8 cellular contexts compared by ENCODE assay signal in genomic region chr17:66508896-66509843, GRCh38.
DNase-seq lines count a peak whose midpoint lies in the region; ATAC-seq and TF ChIP-seq lines count a peak whose summit lies in the region.

No MANE protein-coding gene starts in this region.

- H2AK5ac ChIP-seq in neuronal stem cell (ENCODE audit: low read depth, low read length), result no peak overlapping the region

- H4K91ac ChIP-seq in neuronal stem cell (ENCODE audit: low read depth, low read length, poor library complexity), result no peak overlapping the region

- H3K27me3 ChIP-seq in Panc1 (ENCODE audit: control insufficient read depth, insufficient read depth, low read length) (no peaks in the 10 kb centered on the region), body of pancreas (no peaks in the 10 kb centered on the region), spleen (replicated peaks in 1 of 7) (no peaks in the 10 kb centered on the region), neuronal stem cell (ENCODE audit: control insufficient read depth in 3 of 3, insufficient read depth in 3 of 3, low read depth in 1 of 3, low read length in 3 of 3) (no peaks in the 10 kb centered on the region)

- H3K9ac ChIP-seq in neuronal stem cell (ENCODE audit: low read depth, low read length, poor library complexity), result no peak overlapping the region

- ATAC-seq in Panc1 (peak; percentile 80), body of pancreas (peak; percentile 66), GM19455 (IDR thresholded peaks at IDR 0.05; ENCODE audit: unreplicated experiment) (no peak)

- no peaks in the 10 kb centered on the region for H3K9me3 Mint-ChIP-seq in osteocyte (ENCODE audit: unreplicated experiment)

- no peak overlapping the region for H3K4me3 Mint-ChIP-seq in osteocyte (ENCODE audit: unreplicated experiment)

- H2BK5ac ChIP-seq in neuronal stem cell (ENCODE audit: low read length), result no peak overlapping the region

- no peak overlapping the region for H3K4ac ChIP-seq in neuronal stem cell (ENCODE audit: low read length)

- peaks cover 42% of the 10 kb centered on the region for H3K4me1 Mint-ChIP-seq in osteocyte (ENCODE audit: unreplicated experiment)

- H3K36me3 ChIP-seq in Panc1 (ENCODE audit: control insufficient read depth, insufficient read depth, low read length) (no peaks in the 10 kb centered on the region), body of pancreas (replicated peaks in 1 of 2; ENCODE audit: insufficient read depth in 1 of 2, low read depth in 2 of 2) (no peaks in the 10 kb centered on the region), spleen (no peaks in the 10 kb centered on the region), neuronal stem cell (replicated peaks in 1 of 2; ENCODE audit: control insufficient read depth in 2 of 2, insufficient read depth in 2 of 2, low read length in 2 of 2) (no peaks in the 10 kb centered on the region)

- intact Hi-C loops in Panc1 (cut with micrococcal nuclease; ENCODE audit: unreplicated experiment), result no loop called here
- intact Hi-C loops in body of pancreas (cut with DNase I), result no loop called here
- intact Hi-C loops in spleen (cut with DNase I; ENCODE audit: low total_unique reads), result no loop called here

- CTCF ChIA-PET in Panc1 (lab: Charles Lee), result interaction anchor here (0.7 kb wide), 1 partner anchor 50 kb away, joined by 3 read pairs; no protein-coding TSS in a partner anchor

- POLR2A ChIA-PET in Panc1 (lab: Charles Lee), result no interaction called here

- DNase-seq in DMS53 treated with DMSO at 0.1 percent for 48 hours (lab: John Stamatoyannopoulos, UW; ENCODE audit: unreplicated experiment) (peak; percentile 14), Panc1 (ENCODE audit: low read depth, low spot score) (peak; percentile 60), body of pancreas (peak; percentile 43 to 77 (median 73)), osteocyte (ENCODE audit: extremely low spot score, unreplicated experiment) (no peak), NCI-H1048 (lab: John Stamatoyannopoulos, UW) (no peak), spleen (no peak), neuronal stem cell (ENCODE audit: low spot score) (no peak)

- peak overlapping the region; percentile 83 for H3K27ac ChIP-seq in Panc1 (ENCODE audit: low read length)
- H3K27ac ChIP-seq in body of pancreas, result peak overlapping the region in 2 of 4 donors; percentile 17 to 34
- H3K27ac ChIP-seq in spleen, result no peak overlapping the region
- H3K27ac ChIP-seq in neuronal stem cell (replicated peaks; ENCODE audit: low read length), result no peak overlapping the region

- WGBS in body of pancreas, 2 donors, result 37 to 48% methylated on average over 8 of the region's 8 CpGs
- 71 to 82% (median 74%) methylated on average over 8 of the region's 8 CpGs for WGBS in spleen, 5 donors
- WGBS in neuronal stem cell (ENCODE audit: extremely low coverage in 2 of 2, insufficient read length in 2 of 2, insufficient replicate concordance in 1 of 2), 2 donors, result no CpG with 5 or more reads among the region's 8 CpGs

- H2BK120ac ChIP-seq in neuronal stem cell (ENCODE audit: low read depth, low read length), result no peak overlapping the region

- in situ Hi-C loops in Panc1 (cut with HindIII; ENCODE audit: low pct_unique_long_range_greater_than_20kb, low sequenced_read_pairs), result no loop called here

- H3K27me3 Mint-ChIP-seq in osteocyte (ENCODE audit: unreplicated experiment), result no peaks in the 10 kb centered on the region

- no peak overlapping the region for H3K14ac ChIP-seq in neuronal stem cell (ENCODE audit: low read length)

- H3K18ac ChIP-seq in neuronal stem cell (ENCODE audit: low read length), result no peak overlapping the region

- H3K4me3 ChIP-seq in Panc1 (ENCODE audit: low read depth in 2 of 2, low read length in 2 of 2), result peak overlapping the region in 1 of 2 experiments; percentile 25; a peak in 1 of 4 replicates
- no peak overlapping the region for H3K4me3 ChIP-seq in body of pancreas
- no peak overlapping the region for H3K4me3 ChIP-seq in spleen
- H3K4me3 ChIP-seq in neuronal stem cell (ENCODE audit: low read length in 2 of 2), result no peak overlapping the region

- no peak for TF ChIP-seq CTCF in Panc1 (IDR thresholded peaks at IDR 0.05)
- no peak for TF ChIP-seq CTCF in body of pancreas (IDR thresholded peaks at IDR 0.05)
- TF ChIP-seq CTCF in osteocyte (IDR thresholded peaks at IDR 0.05), result no peak
- TF ChIP-seq CTCF in spleen (IDR thresholded peaks at IDR 0.05 in 8 of 11, conservative IDR thresholded peaks at IDR 0.05 in 3 of 11), result no peak

- H2BK12ac ChIP-seq in neuronal stem cell (ENCODE audit: low read length), result no peak overlapping the region

- TF ChIP-seq POLR2A in body of pancreas (IDR thresholded peaks at IDR 0.05), result no peak
- no peak for TF ChIP-seq POLR2A in spleen (IDR thresholded peaks at IDR 0.05)

- H2AFZ ChIP-seq in neuronal stem cell (ENCODE audit: low read length), result no peak overlapping the region

- H3K4me1 ChIP-seq in Panc1 (ENCODE audit: control insufficient read depth, insufficient read depth, low read length) (peaks cover 41% of the 10 kb centered on the region), body of pancreas (peaks cover 26% of the 10 kb centered on the region), spleen (peaks cover 0 to 18% (median 8%) of the 10 kb centered on the region in 6 donors), neuronal stem cell (ENCODE audit: control insufficient read depth in 2 of 2, insufficient read depth in 1 of 2, low read depth in 1 of 2, low read length in 2 of 2) (no peaks in the 10 kb centered on the region)

- H3K4me2 ChIP-seq in neuronal stem cell (ENCODE audit: insufficient read depth, low read length, poor library complexity, severe bottlenecking), result no peak overlapping the region

- no peaks in the 10 kb centered on the region for H3K79me1 ChIP-seq in neuronal stem cell (ENCODE audit: low read depth, low read length)

- no TSS peak for BruUV-seq in Panc1 (replicated peaks; lab: Mats Ljungman, UMichigan)

- H3K9me3 ChIP-seq in Panc1 (ENCODE audit: control insufficient read depth, insufficient read depth, low read depth, low read length), result no peaks in the 10 kb centered on the region
- H3K9me3 ChIP-seq in body of pancreas, result no peaks in the 10 kb centered on the region
- no peaks in the 10 kb centered on the region for H3K9me3 ChIP-seq in spleen
- H3K9me3 ChIP-seq in neuronal stem cell (replicated peaks in 1 of 2; ENCODE audit: control insufficient read depth in 2 of 2, insufficient read depth in 1 of 2, low read depth in 1 of 2, low read length in 2 of 2), result no peaks in the 10 kb centered on the region

- H3K36me3 Mint-ChIP-seq in osteocyte (ENCODE audit: unreplicated experiment), result no peaks in the 10 kb centered on the region

- H4K8ac ChIP-seq in neuronal stem cell (ENCODE audit: low read depth, low read length), result no peak overlapping the region

- no peak overlapping the region for H3K23ac ChIP-seq in neuronal stem cell (ENCODE audit: low read depth, low read length, poor library complexity)

- peak overlapping the region; percentile 92 for H3K27ac Mint-ChIP-seq in osteocyte (ENCODE audit: unreplicated experiment)

- no peak overlapping the region for H2BK15ac ChIP-seq in neuronal stem cell (ENCODE audit: low read length)

Comparison
In these comparisons a context has a peak if more than half of its experiments do, and no peak if none do; other contexts are left out.
1. DNase-seq: peak in DMS53 treated with DMSO at 0.1 percent for 48 hours (single experiment), Panc1 (single experiment) and body of pancreas (4 of 4); none in osteocyte (single experiment), NCI-H1048 (single experiment), spleen (single experiment) and neuronal stem cell (single experiment).